ENCODE assay signal across 29 cellular contexts in genomic region chr7:72362246-72362645, GRCh38. TPM values are rescaled to one million over a fixed set of nuclear protein-coding genes. Genes with fewer than 3 reads are reported as not detected.
"Had no signal": no experiment of that assay in that cellular context is flagged by ENCODE, and none has a peak within 500 bp of the region (broad histone marks: within the 10 kb centered on the region; RNA-seq: fewer than 3 reads in every experiment).

No MANE protein-coding gene starts in this region.

- H3K4me1 Mint-ChIP-seq: stimulated activated effector memory CD8-positive, alpha-beta T cell treated with anti-CD3 and anti-CD28 coated beads, Interleukin-12 subunit alpha, Interleukin-12 subunit beta, amount 100 ng/mL, for 72 hours; stimulated activated memory B cell treated with anti-CD40 and anti-IgM and Interleukin-4, amounts not matched to agents 10 μg/mL and 1 μg/mL and 100 μg/mL, for 72 hours; stimulated activated naive B cell treated with anti-CD40 and anti-IgM and Interleukin-4, amounts not matched to agents 10 μg/mL and 1 μg/mL and 100 μg/mL, for 72 hours; stimulated activated naive CD8-positive, alpha-beta T cell treated with anti-CD3 and anti-CD28 coated beads, Interleukin-15, amount 100 ng/mL, for 72 hours had no signal

- H3K36me3 ChIP-seq: stomach, suprapubic skin, thoracic aorta, thyroid gland, tibial artery, tibial nerve, transverse colon, upper lobe of left lung, upper lobe of right lung, uterus, vagina had no signal

- H3K9me3 ChIP-seq: stomach, suprapubic skin, testis, thoracic aorta, thyroid gland, tibial artery, tibial nerve, transverse colon, upper lobe of left lung, upper lobe of right lung, uterus, vagina had no signal

- H3K4me3 ChIP-seq: stomach, suprapubic skin, testis, thoracic aorta, thyroid gland, tibial artery, tibial nerve, transverse colon, upper lobe of left lung, upper lobe of right lung, uterus, vagina had no signal

- H3K4me3 Mint-ChIP-seq: stimulated activated effector memory CD8-positive, alpha-beta T cell treated with anti-CD3 and anti-CD28 coated beads, Interleukin-12 subunit alpha, Interleukin-12 subunit beta, amount 100 ng/mL, for 72 hours; stimulated activated memory B cell treated with anti-CD40 and anti-IgM and Interleukin-4, amounts not matched to agents 10 μg/mL and 1 μg/mL and 100 μg/mL, for 72 hours; stimulated activated naive B cell treated with anti-CD40 and anti-IgM and Interleukin-4, amounts not matched to agents 10 μg/mL and 1 μg/mL and 100 μg/mL, for 72 hours; stimulated activated naive CD8-positive, alpha-beta T cell treated with anti-CD3 and anti-CD28 coated beads, Interleukin-15, amount 100 ng/mL, for 72 hours; stimulated activated naive CD8-positive, alpha-beta T cell treated with anti-CD3 and anti-CD28 coated beads, Interleukin-15, Interleukin-2, amounts not matched to agents 100 ng/mL and 50 ng/mL, for 24 hours; type B pancreatic cell had no signal

- H3K9me3 Mint-ChIP-seq: stimulated activated naive B cell treated with anti-CD40 and anti-IgM and Interleukin-4, amounts not matched to agents 10 μg/mL and 1 μg/mL and 100 μg/mL, for 72 hours; stimulated activated naive CD8-positive, alpha-beta T cell treated with anti-CD3 and anti-CD28 coated beads, Interleukin-15, Interleukin-2, amounts not matched to agents 100 ng/mL and 50 ng/mL, for 24 hours; type B pancreatic cell had no signal

- H3K27me3 Mint-ChIP-seq: stimulated activated memory B cell treated with anti-CD40 and anti-IgM and Interleukin-4, amounts not matched to agents 10 μg/mL and 1 μg/mL and 100 μg/mL, for 72 hours; stimulated activated naive B cell treated with anti-CD40 and anti-IgM and Interleukin-4, amounts not matched to agents 10 μg/mL and 1 μg/mL and 100 μg/mL, for 72 hours; stimulated activated naive CD8-positive, alpha-beta T cell treated with anti-CD3 and anti-CD28 coated beads, Interleukin-15, amount 100 ng/mL, for 72 hours; stimulated activated naive CD8-positive, alpha-beta T cell treated with anti-CD3 and anti-CD28 coated beads, Interleukin-15, Interleukin-2, amounts not matched to agents 100 ng/mL and 50 ng/mL, for 24 hours had no signal

- H3K27ac ChIP-seq: stomach, suprapubic skin, testis, thoracic aorta, thyroid gland, tibial artery, tibial nerve, transverse colon, upper lobe of left lung, upper lobe of right lung, uterus, vagina had no signal

- H3K36me3 Mint-ChIP-seq: stimulated activated effector memory CD8-positive, alpha-beta T cell treated with anti-CD3 and anti-CD28 coated beads, Interleukin-12 subunit alpha, Interleukin-12 subunit beta, amount 100 ng/mL, for 72 hours; stimulated activated memory B cell treated with anti-CD40 and anti-IgM and Interleukin-4, amounts not matched to agents 10 μg/mL and 1 μg/mL and 100 μg/mL, for 72 hours; stimulated activated naive B cell treated with anti-CD40 and anti-IgM and Interleukin-4, amounts not matched to agents 10 μg/mL and 1 μg/mL and 100 μg/mL, for 72 hours; type B pancreatic cell had no signal

- ATAC-seq: stimulated activated effector memory CD8-positive, alpha-beta T cell treated with anti-CD3 and anti-CD28 coated beads, Interleukin-12 subunit alpha, Interleukin-12 subunit beta, amount 100 ng/mL, for 72 hours; stimulated activated memory B cell treated with anti-CD40 and anti-IgM and Interleukin-4, amounts not matched to agents 10 μg/mL and 1 μg/mL and 100 μg/mL, for 72 hours; stimulated activated naive B cell treated with anti-CD40 and anti-IgM and Interleukin-4, amounts not matched to agents 10 μg/mL and 1 μg/mL and 100 μg/mL, for 72 hours; stimulated activated naive CD8-positive, alpha-beta T cell treated with anti-CD3 and anti-CD28 coated beads, Interleukin-15, amount 100 ng/mL, for 72 hours; stimulated activated naive CD8-positive, alpha-beta T cell treated with anti-CD3 and anti-CD28 coated beads, Interleukin-15, Interleukin-2, amounts not matched to agents 100 U/mL and 50 U/mL, for 24 hours; upper lobe of right lung had no signal

- DNase-seq: stimulated activated CD4-positive, alpha-beta T cell treated with anti-CD3 and anti-CD28 coated beads, Interleukin-2, amount 100 ng/mL, for 48 hours; stimulated activated CD4-positive, alpha-beta T cell treated with anti-CD3 and anti-CD28 coated beads, Interleukin-4, amount 100 ng/mL, for 1 hour; stimulated activated CD4-positive, alpha-beta T cell treated with anti-CD3 and anti-CD28 coated beads, Interleukin-4, amount 100 ng/mL, for 24 hours; stimulated activated CD4-positive, alpha-beta T cell treated with anti-CD3 and anti-CD28 coated beads, Interleukin-4, amount 100 ng/mL, for 4 hours; stimulated activated CD8-positive, alpha-beta memory T cell treated with anti-CD3 and anti-CD28 coated beads, Interleukin-4, amount 100 ng/mL, for 48 hours; stimulated activated naive B cell treated with anti-CD40 and anti-IgM and Interleukin-4, amounts not matched to agents 10 μg/mL and 1 μg/mL and 100 μg/mL, for 72 hours; stimulated activated naive CD4-positive, alpha-beta T cell; stimulated activated naive CD4-positive, alpha-beta T cell treated with Interleukin-2 at 50 U/mL for 16 hours; stimulated activated naive CD8-positive, alpha-beta T cell treated with anti-CD3 and anti-CD28 coated beads, Interleukin-15, amount 100 ng/mL, for 72 hours; stimulated activated naive CD8-positive, alpha-beta T cell treated with anti-CD3 and anti-CD28 coated beads, Interleukin-15, Interleukin-2, amounts not matched to agents 100 U/mL and 50 U/mL, for 24 hours; stomach; substantia nigra; testis; thyroid gland; tibial artery; transverse colon; trophoblast cell; upper lobe of left lung; upper lobe of right lung; uterus had no signal

- H3K27ac Mint-ChIP-seq: stimulated activated effector memory CD8-positive, alpha-beta T cell treated with anti-CD3 and anti-CD28 coated beads, Interleukin-12 subunit alpha, Interleukin-12 subunit beta, amount 100 ng/mL, for 72 hours; stimulated activated memory B cell treated with anti-CD40 and anti-IgM and Interleukin-4, amounts not matched to agents 10 μg/mL and 1 μg/mL and 100 μg/mL, for 72 hours; stimulated activated naive B cell treated with anti-CD40 and anti-IgM and Interleukin-4, amounts not matched to agents 10 μg/mL and 1 μg/mL and 100 μg/mL, for 72 hours; stimulated activated naive CD8-positive, alpha-beta T cell treated with anti-CD3 and anti-CD28 coated beads, Interleukin-15, amount 100 ng/mL, for 72 hours; stimulated activated naive CD8-positive, alpha-beta T cell treated with anti-CD3 and anti-CD28 coated beads, Interleukin-15, Interleukin-2, amounts not matched to agents 100 ng/mL and 50 ng/mL, for 24 hours; type B pancreatic cell had no signal

- H3K27me3 ChIP-seq: stomach, suprapubic skin, testis, thyroid gland, tibial artery, tibial nerve, transverse colon, upper lobe of left lung, upper lobe of right lung, uterus, vagina had no signal

- H3K4me1 ChIP-seq: stomach, suprapubic skin, testis, thyroid gland, tibial artery, tibial nerve, transverse colon, upper lobe of left lung, upper lobe of right lung, uterus, vagina had no signal

RNA-seq across cellular contexts. Expression of gene CALN1, which starts 49.9 kb away (rescaled TPM):
- total RNA-seq: thoracic aorta, transverse colon, upper lobe of right lung, ureter had no signal
